22 cellular contexts compared by ENCODE assay signal in genomic region chr2:193929131-193929530, GRCh38.
DNase-seq lines count a peak whose midpoint lies in the region; ATAC-seq and TF ChIP-seq lines count a peak whose summit lies in the region.
"Had no signal": no experiment of that assay in that cellular context is flagged by ENCODE, and none has a peak within 500 bp of the region (broad histone marks: within the 10 kb centered on the region; RNA-seq: fewer than 3 reads in every experiment).

No MANE protein-coding gene starts in this region.

- H3K27ac Mint-ChIP-seq in activated CD8-positive, alpha-beta memory T cell treated with anti-CD3 and anti-CD28 coated beads, Interleukin-2, amount 10 ng/mL, durations not matched to agents 7 days and 5 days = no peak overlapping the region
- H3K27ac Mint-ChIP-seq: CD8-positive, alpha-beta T cell had no signal

- no peaks in the 10 kb centered on the region for H3K27me3 Mint-ChIP-seq in activated CD8-positive, alpha-beta memory T cell treated with anti-CD3 and anti-CD28 coated beads, Interleukin-2, amount 10 ng/mL, durations not matched to agents 7 days and 5 days

- no peaks in the 10 kb centered on the region for H3K27me3 ChIP-seq in ACC112 (ENCODE audit: insufficient read depth, low read length)
- no peaks in the 10 kb centered on the region for H3K27me3 ChIP-seq in BLaER1 treated with 17β-estradiol and CSF1 and Interleukin-3, amounts not matched to agents 10 nM and 100 nM
- H3K27me3 ChIP-seq in right lobe of liver = no peaks in the 10 kb centered on the region
- no peaks in the 10 kb centered on the region for H3K27me3 ChIP-seq in smooth muscle cell (ENCODE audit: low read depth)

- peak overlapping the region in 10 of 11 experiments; percentile 9 to 54 (median 34); a peak in 11 of 22 replicates for H3K4me2 ChIP-seq in BLaER1 treated with 17β-estradiol and CSF1 and Interleukin-3, amounts not matched to agents 10 nM and 100 nM
- H3K4me2 ChIP-seq in smooth muscle cell = no peak overlapping the region

- no peaks in the 10 kb centered on the region for H4K20me1 ChIP-seq in BLaER1 treated with 17β-estradiol and CSF1 and Interleukin-3, amounts not matched to agents 10 nM and 100 nM
- no peaks in the 10 kb centered on the region for H4K20me1 ChIP-seq in smooth muscle cell (ENCODE audit: low read depth)

- 42% methylated on average over 1 of the region's 1 CpG for WGBS in right lobe of liver (ENCODE audit: insufficient coverage, low coverage, low lambda C conversion rate, missing lambda C conversion rate)
- 84% methylated on average over 1 of the region's 1 CpG for WGBS in smooth muscle cell (ENCODE audit: low lambda C conversion rate)

- H3K4me3 Mint-ChIP-seq in activated CD8-positive, alpha-beta memory T cell treated with anti-CD3 and anti-CD28 coated beads, Interleukin-2, amount 10 ng/mL, durations not matched to agents 7 days and 5 days = no peak overlapping the region
- H3K4me3 Mint-ChIP-seq: CD8-positive, alpha-beta T cell had no signal

- H3K4me3 ChIP-seq in ACC112 (ENCODE audit: low read depth, low read length) (no peak overlapping the region), right lobe of liver (no peak overlapping the region), smooth muscle cell (no peak overlapping the region)
- no peak overlapping the region for H3K4me3 ChIP-seq in BLaER1 treated with 17β-estradiol and CSF1 and Interleukin-3, amounts not matched to agents 10 nM and 100 nM
- H3K4me3 ChIP-seq: SK-N-MC had no signal

- no peak for ATAC-seq in right lobe of liver
- no peak for ATAC-seq in activated CD8-positive, alpha-beta memory T cell treated with anti-CD3 and anti-CD28 coated beads, Interleukin-2, amount 10 ng/mL, durations not matched to agents 7 days and 5 days
- ATAC-seq: CD8-positive, alpha-beta T cell; HCT116 had no signal

- no peaks in the 10 kb centered on the region for H3K9me3 ChIP-seq in BLaER1 treated with 17β-estradiol and CSF1 and Interleukin-3, amounts not matched to agents 10 nM and 100 nM (replicated peaks in 1 of 11)
- H3K9me3 ChIP-seq in right lobe of liver = no peaks in the 10 kb centered on the region
- no peaks in the 10 kb centered on the region for H3K9me3 ChIP-seq in smooth muscle cell (replicated peaks; ENCODE audit: low read depth)

- DNase-seq in NCI-H446 treated with DMSO at 0.1 percent for 48 hours (lab: John Stamatoyannopoulos, UW) (peak; percentile 74), dermis microvascular lymphatic vessel endothelial cell (ENCODE audit: low read depth in 2 of 2) (peak; percentile 2 to 80), SKM-1 treated with dmso at 0.1 percent for 144 hours (lab: John Stamatoyannopoulos, UW; ENCODE audit: unreplicated experiment) (no peak), right lobe of liver (no peak), smooth muscle cell (lab: John Stamatoyannopoulos, UW; ENCODE audit: unreplicated experiment) (no peak)
- no peak for DNase-seq in activated CD8-positive, alpha-beta memory T cell treated with anti-CD3 and anti-CD28 coated beads, Interleukin-2, amount 10 ng/mL, durations not matched to agents 7 days and 5 days
- DNase-seq: C1 segment of cervical spinal cord; Calu3; CD8-positive, alpha-beta T cell; DMS79; KG1; NCI-H1092 treated with DMSO at 0.1 percent for 48 hours; NCI-H1436 treated with DMSO at 0.1 percent for 48 hours; NCI-H1930; NCI-H345; NCI-H526 treated with DMSO at 0.1 percent for 48 hours; SHP77 treated with DMSO at 0.1 percent for 48 hours had no signal

- H3K79me2 ChIP-seq in ACC112 (ENCODE audit: control insufficient read depth, insufficient read depth, low read length, unreplicated experiment) (no peaks in the 10 kb centered on the region), smooth muscle cell (ENCODE audit: low read depth) (no peaks in the 10 kb centered on the region)

- H3K36me3 ChIP-seq in ACC112 (ENCODE audit: insufficient read depth, low read length) (no peaks in the 10 kb centered on the region), right lobe of liver (no peaks in the 10 kb centered on the region), smooth muscle cell (ENCODE audit: low read depth) (no peaks in the 10 kb centered on the region)
- H3K36me3 ChIP-seq in BLaER1 treated with 17β-estradiol and CSF1 and Interleukin-3, amounts not matched to agents 10 nM and 100 nM = no peaks in the 10 kb centered on the region

- CTCF ChIA-PET in activated CD8-positive, alpha-beta memory T cell treated with anti-CD3 and anti-CD28 coated beads, Interleukin-2, amount 10 ng/mL, durations not matched to agents 7 days and 5 days (lab: Charles Lee) = no interaction called here

- intact Hi-C loops in right lobe of liver (cut with DNase I) = no loop called here

- H3K27ac ChIP-seq in ACC112 (ENCODE audit: low read depth, low read length) = no peak overlapping the region
- no peak overlapping the region for H3K27ac ChIP-seq in BLaER1 treated with 17β-estradiol and CSF1 and Interleukin-3, amounts not matched to agents 10 nM and 100 nM
- H3K27ac ChIP-seq in right lobe of liver = no peak overlapping the region
- H3K27ac ChIP-seq in smooth muscle cell (ENCODE audit: low read depth) = no peak overlapping the region
- H3K27ac ChIP-seq: RWPE1, SK-N-MC had no signal

- H3K9me3 Mint-ChIP-seq in activated CD8-positive, alpha-beta memory T cell treated with anti-CD3 and anti-CD28 coated beads, Interleukin-2, amount 10 ng/mL, durations not matched to agents 7 days and 5 days (ENCODE audit: low read depth) = no peaks in the 10 kb centered on the region

- H2AFZ ChIP-seq in ACC112 (ENCODE audit: low read length, unreplicated experiment) (peak overlapping the region; percentile 75), smooth muscle cell (ENCODE audit: low read depth) (no peak overlapping the region)

- no peak for TF ChIP-seq POLR2A in right lobe of liver (IDR thresholded peaks at IDR 0.05)

- H3K4me1 ChIP-seq in ACC112 (ENCODE audit: control insufficient read depth, insufficient read depth, low read length, unreplicated experiment) = no peaks in the 10 kb centered on the region
- H3K4me1 ChIP-seq in BLaER1 treated with 17β-estradiol and CSF1 and Interleukin-3, amounts not matched to agents 10 nM and 100 nM = peaks cover 0 to 5% (median 5%) of the 10 kb centered on the region in 10 experiments; a peak in 8 of 20 replicates
- no peaks in the 10 kb centered on the region for H3K4me1 ChIP-seq in right lobe of liver
- H3K4me1 ChIP-seq in smooth muscle cell (ENCODE audit: low read depth) = no peaks in the 10 kb centered on the region

- no peaks in the 10 kb centered on the region for H3K4me1 Mint-ChIP-seq in activated CD8-positive, alpha-beta memory T cell treated with anti-CD3 and anti-CD28 coated beads, Interleukin-2, amount 10 ng/mL, durations not matched to agents 7 days and 5 days

- no peak for TF ChIP-seq CTCF in right lobe of liver (IDR thresholded peaks at IDR 0.05)
- TF ChIP-seq CTCF in smooth muscle cell (IDR thresholded peaks at IDR 0.05; ENCODE audit: borderline replicate concordance, insufficient read depth, poor library complexity, severe bottlenecking) = no peak

- H3F3A ChIP-seq in smooth muscle cell (ENCODE audit: low read depth) = no peaks in the 10 kb centered on the region

- H3K9ac ChIP-seq in BLaER1 treated with 17β-estradiol and CSF1 and Interleukin-3, amounts not matched to agents 10 nM and 100 nM = no peak overlapping the region
- H3K9ac ChIP-seq in smooth muscle cell (ENCODE audit: low read depth) = no peak overlapping the region

- H3K36me3 Mint-ChIP-seq in activated CD8-positive, alpha-beta memory T cell treated with anti-CD3 and anti-CD28 coated beads, Interleukin-2, amount 10 ng/mL, durations not matched to agents 7 days and 5 days = no peaks in the 10 kb centered on the region
- H3K36me3 Mint-ChIP-seq: CD8-positive, alpha-beta T cell had no signal

Comparison
In these comparisons a context has a peak if more than half of its experiments do, and no peak if none do; other contexts are left out.
1. DNase-seq: peak in NCI-H446 treated with DMSO at 0.1 percent for 48 hours (single experiment) and dermis microvascular lymphatic vessel endothelial cell (2 of 2); none in SKM-1 treated with dmso at 0.1 percent for 144 hours (single experiment), right lobe of liver (0 of 3), activated CD8-positive, alpha-beta memory T cell treated with anti-CD3 and anti-CD28 coated beads, Interleukin-2, amount 10 ng/mL, durations not matched to agents 7 days and 5 days (single experiment) and smooth muscle cell (single experiment).